ENCODE assay signal across 9 cellular contexts in the genomic region with DNA sequence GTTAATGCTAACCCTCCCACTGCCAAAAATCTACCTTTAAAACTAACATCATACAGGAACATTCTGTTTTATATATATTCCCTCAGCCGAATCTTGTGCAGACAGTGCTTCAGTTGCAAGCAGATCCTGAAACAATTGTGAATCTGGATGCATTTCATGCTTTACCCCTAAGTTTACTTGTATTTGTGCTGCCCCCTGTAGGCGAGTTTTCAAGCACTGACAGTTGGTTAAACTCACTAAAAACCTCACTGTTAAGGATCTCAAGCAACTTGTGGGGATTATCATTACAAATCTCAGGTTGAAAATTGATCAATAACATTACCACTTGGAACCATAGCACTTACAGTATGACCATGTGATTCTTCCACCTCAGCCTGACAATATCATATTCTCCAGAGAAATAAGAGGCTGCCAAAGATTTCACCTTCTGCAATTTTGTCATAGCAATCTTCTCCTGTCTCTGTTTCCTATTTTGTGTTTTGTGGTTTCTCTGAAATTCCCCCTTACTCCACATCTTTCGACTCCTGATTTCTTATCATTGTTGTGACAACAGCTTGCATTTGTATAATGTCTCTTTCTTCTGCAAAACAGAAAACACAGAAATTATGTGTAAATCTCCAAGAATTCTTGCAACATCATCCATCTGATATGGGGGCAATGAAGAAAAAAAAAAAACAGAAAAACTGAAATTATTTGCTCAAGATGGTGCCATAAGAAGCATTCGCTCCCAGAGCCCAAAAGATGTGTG.
DNase-seq lines count a peak whose midpoint lies in the region; ATAC-seq and TF ChIP-seq lines count a peak whose summit lies in the region.
"Had no signal": no experiment of that assay in that cellular context is flagged by ENCODE, and none has a peak within 500 bp of the region (broad histone marks: within the 10 kb centered on the region; RNA-seq: fewer than 3 reads in every experiment).

No MANE protein-coding gene starts in this region.

- no peaks in the 10 kb centered on the region for H3K4me1 ChIP-seq in psoas muscle

- no peaks in the 10 kb centered on the region for H3K36me3 ChIP-seq in SK-N-MC (ENCODE audit: insufficient read depth, low read length)
- H3K36me3 ChIP-seq in psoas muscle (ENCODE audit: insufficient read depth in 1 of 2, low read depth in 1 of 2), result no peaks in the 10 kb centered on the region

- ATAC-seq in psoas muscle, result no peak
- no peak for ATAC-seq in GM21717 (IDR thresholded peaks at IDR 0.05; ENCODE audit: unreplicated experiment)
- ATAC-seq in GM21381 (IDR thresholded peaks at IDR 0.05; ENCODE audit: unreplicated experiment), result no peak

- H3K27ac ChIP-seq in SK-N-MC (no peak overlapping the region), psoas muscle (no peak overlapping the region)

- intact Hi-C loops in psoas muscle (cut with DNase I), result loop anchor here in 1 of 2 donors (5.0 kb wide), 1 partner anchor 704 kb away; no protein-coding TSS in a partner anchor

- no peaks in the 10 kb centered on the region for H3K9me3 ChIP-seq in SK-N-MC (ENCODE audit: low read depth, low read length)
- H3K9me3 ChIP-seq in psoas muscle, result no peaks in the 10 kb centered on the region

- TF ChIP-seq CTCF in LNCaP clone FGC (IDR thresholded peaks at IDR 0.05; ENCODE audit: control insufficient read depth, extremely low read depth, insufficient read depth) (peak; percentile 51), psoas muscle (IDR thresholded peaks at IDR 0.05) (peak; percentile 45)

- DNase-seq in NCI-H510A treated with DMSO at 0.1 percent for 48 hours (lab: John Stamatoyannopoulos, UW) (peak; percentile 2), NCI-H510A (lab: John Stamatoyannopoulos, UW) (no peak), LNCaP clone FGC (ENCODE audit: low read depth) (peak; percentile 69), SK-N-MC (ENCODE audit: low read depth, low spot score) (peak; percentile 53), germinal center (ENCODE audit: low spot score) (peak; percentile 3), psoas muscle (peak; percentile 20 to 49)
- DNase-seq: CD4-positive, CD25-positive, alpha-beta regulatory T cell had no signal

- 47 to 59% (median 49%) methylated on average over 4 of the region's 4 CpGs for WGBS in psoas muscle, 3 donors

- no peak overlapping the region for H3K9ac ChIP-seq in SK-N-MC (ENCODE audit: insufficient read length)

- H3K4me3 ChIP-seq in LNCaP clone FGC (ENCODE audit: low read depth, low read length) (no peak overlapping the region), SK-N-MC (no peak overlapping the region), psoas muscle (no peak overlapping the region)

- no peaks in the 10 kb centered on the region for H3K27me3 ChIP-seq in psoas muscle (ENCODE audit: insufficient read depth in 3 of 3, low read length in 2 of 3)
